17 cellular contexts compared by ENCODE assay signal in the genomic region with DNA sequence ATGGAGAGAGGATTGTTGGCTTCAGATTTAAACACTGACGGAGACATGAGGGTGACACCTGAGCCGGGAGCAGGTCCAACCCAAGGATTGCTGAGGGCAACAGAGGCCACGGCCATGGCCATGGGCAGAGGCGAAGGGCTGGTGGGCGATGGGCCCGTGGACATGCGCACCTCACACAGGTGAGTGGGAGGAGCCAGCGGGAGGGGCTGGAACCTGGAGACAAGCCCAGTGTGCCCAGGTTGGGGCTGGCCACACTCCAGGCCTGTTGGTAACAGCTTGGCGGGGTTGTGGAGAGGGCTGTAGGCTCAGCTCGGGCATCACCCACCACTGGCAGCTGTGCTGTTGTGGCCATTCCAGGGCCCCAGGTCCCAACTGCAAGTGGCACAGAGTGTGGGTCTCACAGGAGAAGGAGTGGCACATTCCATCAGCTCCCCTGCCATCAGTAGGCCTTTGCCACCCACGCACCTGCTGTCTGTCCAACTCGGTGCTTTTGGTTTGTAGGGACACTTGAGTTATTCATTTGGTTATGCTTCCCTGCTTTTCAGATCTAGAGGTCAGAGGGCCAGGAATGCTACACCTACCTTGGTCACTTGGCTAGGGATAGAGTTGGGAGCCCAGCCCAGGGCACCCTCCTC. TPM values are rescaled to one million over a fixed set of nuclear protein-coding genes. Genes with fewer than 3 reads are reported as not detected.
A peak's percentile ranks its signal among the peaks of the same experiment; 100 is the strongest.
DNase-seq lines count a peak whose midpoint lies in the region; ATAC-seq and TF ChIP-seq lines count a peak whose summit lies in the region.
"Had no signal": no experiment of that assay in that cellular context is flagged by ENCODE, and none has a peak within 500 bp of the region (broad histone marks: within the 10 kb centered on the region; RNA-seq: fewer than 3 reads in every experiment).

No MANE protein-coding gene starts in this region.

- H3K9me2 ChIP-seq in hepatocyte (replicated peaks; ENCODE audit: insufficient read depth) = no peaks in the 10 kb centered on the region

- peaks cover 45% of the 10 kb centered on the region for H3K4me1 ChIP-seq in CD4-positive, alpha-beta memory T cell (ENCODE audit: insufficient read depth, low read length)
- peaks cover 47% of the 10 kb centered on the region for H3K4me1 ChIP-seq in hepatocyte (ENCODE audit: insufficient read depth)

- no peaks in the 10 kb centered on the region for H3K27me3 ChIP-seq in CD4-positive, alpha-beta memory T cell (ENCODE audit: insufficient read depth, low read length)
- H3K27me3 ChIP-seq in hepatocyte = no peaks in the 10 kb centered on the region
- H3K27me3 ChIP-seq: suprapubic skin had no signal

- H3K27ac ChIP-seq in CD4-positive, alpha-beta memory T cell (ENCODE audit: low read depth, low read length) = no peak overlapping the region
- H3K27ac ChIP-seq in hepatocyte = peak overlapping the region; percentile 94

- peaks cover 32% of the 10 kb centered on the region for H3K36me3 ChIP-seq in CD4-positive, alpha-beta memory T cell (ENCODE audit: insufficient read depth, low read length)
- H3K36me3 ChIP-seq in hepatocyte (replicated peaks; ENCODE audit: insufficient read depth, low read depth) = peaks cover 8% of the 10 kb centered on the region

- peaks cover 37 to 48% of the 10 kb centered on the region in 2 donors for H3K36me3 Mint-ChIP-seq in CD4-positive, alpha-beta memory T cell
- peaks cover 62% of the 10 kb centered on the region for H3K36me3 Mint-ChIP-seq in activated CD8-positive, alpha-beta T cell treated with anti-CD3 and anti-CD28 coated beads for 36 hours (ENCODE audit: low read depth)
- peaks cover 41% of the 10 kb centered on the region for H3K36me3 Mint-ChIP-seq in osteocyte (ENCODE audit: unreplicated experiment)

- H3K4me3 Mint-ChIP-seq in CD4-positive, alpha-beta memory T cell = peak overlapping the region in 2 of 8 donors; percentile 25 to 39
- no peak overlapping the region for H3K4me3 Mint-ChIP-seq in activated CD8-positive, alpha-beta T cell treated with anti-CD3 and anti-CD28 coated beads for 36 hours
- no peak overlapping the region for H3K4me3 Mint-ChIP-seq in osteocyte (ENCODE audit: unreplicated experiment)
- H3K4me3 Mint-ChIP-seq: activated naive CD4-positive, alpha-beta T cell treated with anti-CD3 and anti-CD28 coated beads, Interleukin-2, amount 10 ng/mL, durations not matched to agents 7 days and 5 days had no signal

- 96% methylated on average over 12 of the region's 12 CpGs for WGBS in hepatocyte (ENCODE audit: low lambda C conversion rate, missing lambda C conversion rate)

- peaks cover 5 to 10% of the 10 kb centered on the region in 2 donors for H3K9me3 ChIP-seq in CD4-positive, alpha-beta memory T cell (ENCODE audit: control insufficient read depth in 1 of 2, low read length in 2 of 2)
- peaks cover 25% of the 10 kb centered on the region for H3K9me3 ChIP-seq in hepatocyte (ENCODE audit: low read depth)

- H2AFZ ChIP-seq in hepatocyte = no peak overlapping the region

- peaks cover 83% of the 10 kb centered on the region for H3K79me2 ChIP-seq in hepatocyte

- peaks cover 12% of the 10 kb centered on the region for H4K20me1 ChIP-seq in hepatocyte (ENCODE audit: insufficient read depth, poor library complexity, severe bottlenecking)

- DNase-seq in CD4-positive, alpha-beta memory T cell = no peak
- DNase-seq in activated CD8-positive, alpha-beta T cell treated with anti-CD3 and anti-CD28 coated beads for 36 hours = no peak
- DNase-seq in hepatocyte (ENCODE audit: low spot score) (no peak), osteocyte (ENCODE audit: extremely low spot score, unreplicated experiment) (no peak), SIG-M5 treated with dmso at 0.1 percent for 504 hours (lab: John Stamatoyannopoulos, UW; ENCODE audit: unreplicated experiment) (no peak), NCI-H1092 (lab: John Stamatoyannopoulos, UW) (no peak), NCI-H748 treated with DMSO at 0.1 percent for 48 hours (lab: John Stamatoyannopoulos, UW) (no peak)
- DNase-seq: activated CD4-positive, CD25-positive, alpha-beta regulatory T cell treated with anti-CD3 and anti-CD28 coated beads, Interleukin-2, amount 50 U/mL, for 72 hours; activated naive CD4-positive, alpha-beta T cell treated with anti-CD3 and anti-CD28 coated beads, Interleukin-2, amount 10 ng/mL, durations not matched to agents 7 days and 5 days; DMS153; effector memory CD4-positive, alpha-beta T cell; left colon; NCI-H1694 treated with DMSO at 0.1 percent for 48 hours; SIG-M5 had no signal

- no peak for ATAC-seq in activated CD8-positive, alpha-beta T cell treated with anti-CD3 and anti-CD28 coated beads for 36 hours
- no peak for ATAC-seq in HG03342 (IDR thresholded peaks at IDR 0.05; ENCODE audit: unreplicated experiment)
- ATAC-seq: left colon had no signal

- H3K4me1 Mint-ChIP-seq in CD4-positive, alpha-beta memory T cell = peaks cover 41 to 74% (median 57%) of the 10 kb centered on the region in 4 donors
- peaks cover 49% of the 10 kb centered on the region for H3K4me1 Mint-ChIP-seq in activated CD8-positive, alpha-beta T cell treated with anti-CD3 and anti-CD28 coated beads for 36 hours (ENCODE audit: low read depth)
- peaks cover 49% of the 10 kb centered on the region for H3K4me1 Mint-ChIP-seq in osteocyte (ENCODE audit: unreplicated experiment)

- H3K9me3 Mint-ChIP-seq in CD4-positive, alpha-beta memory T cell = peaks cover 0 to 18% (median 13%) of the 10 kb centered on the region in 8 donors
- H3K9me3 Mint-ChIP-seq in activated CD8-positive, alpha-beta T cell treated with anti-CD3 and anti-CD28 coated beads for 36 hours = peaks cover 16% of the 10 kb centered on the region
- peaks cover 11% of the 10 kb centered on the region for H3K9me3 Mint-ChIP-seq in osteocyte (ENCODE audit: unreplicated experiment)

- CTCF ChIA-PET in CD4-positive, alpha-beta memory T cell (lab: Charles Lee; ENCODE audit: partially characterized antibody) = interaction anchor here (1.5 kb wide), 1 partner anchor 15 kb away, joined by 3 read pairs; no protein-coding TSS in a partner anchor
- CTCF ChIA-PET in activated CD8-positive, alpha-beta T cell treated with anti-CD3 and anti-CD28 coated beads for 36 hours (lab: Charles Lee) = interaction anchor here (2.3 kb wide), 1 partner anchor 25 kb away, joined by 8 read pairs; no protein-coding TSS in a partner anchor

- TF ChIP-seq CTCF in activated CD8-positive, alpha-beta T cell treated with anti-CD3 and anti-CD28 coated beads for 36 hours (IDR thresholded peaks at IDR 0.05) = no peak
- TF ChIP-seq CTCF in hepatocyte (IDR thresholded peaks at IDR 0.05; ENCODE audit: poor library complexity) (no peak), osteocyte (IDR thresholded peaks at IDR 0.05) (no peak)

- no peaks in the 10 kb centered on the region for H3K27me3 Mint-ChIP-seq in CD4-positive, alpha-beta memory T cell
- no peaks in the 10 kb centered on the region for H3K27me3 Mint-ChIP-seq in activated CD8-positive, alpha-beta T cell treated with anti-CD3 and anti-CD28 coated beads for 36 hours
- no peaks in the 10 kb centered on the region for H3K27me3 Mint-ChIP-seq in osteocyte (ENCODE audit: unreplicated experiment)
- H3K27me3 Mint-ChIP-seq: activated naive CD4-positive, alpha-beta T cell treated with anti-CD3 and anti-CD28 coated beads, Interleukin-2, amount 10 ng/mL, durations not matched to agents 7 days and 5 days had no signal

- no peak overlapping the region for H3K4me2 ChIP-seq in hepatocyte

- H3K27ac Mint-ChIP-seq in CD4-positive, alpha-beta memory T cell = peak overlapping the region in 6 of 7 donors; percentile 4 to 78 (median 54)
- peak overlapping the region; percentile 4 for H3K27ac Mint-ChIP-seq in activated CD8-positive, alpha-beta T cell treated with anti-CD3 and anti-CD28 coated beads for 36 hours
- H3K27ac Mint-ChIP-seq in osteocyte (ENCODE audit: unreplicated experiment) = peak overlapping the region; percentile 91
- H3K27ac Mint-ChIP-seq: activated naive CD4-positive, alpha-beta T cell treated with anti-CD3 and anti-CD28 coated beads, Interleukin-2, amount 10 ng/mL, durations not matched to agents 7 days and 5 days had no signal

- H3K4me3 ChIP-seq in CD4-positive, alpha-beta memory T cell (ENCODE audit: low read length in 2 of 2) = no peak overlapping the region
- H3K4me3 ChIP-seq in hepatocyte = no peak overlapping the region
- H3K4me3 ChIP-seq: HAP-1, suprapubic skin had no signal

- intact Hi-C loops in CD4-positive, alpha-beta memory T cell (cut with micrococcal nuclease) = no loop called here
- intact Hi-C loops in activated CD8-positive, alpha-beta T cell treated with anti-CD3 and anti-CD28 coated beads for 36 hours (cut with micrococcal nuclease) = no loop called here

- POLR2A ChIA-PET in CD4-positive, alpha-beta memory T cell (lab: Charles Lee; ENCODE audit: partially characterized antibody) = interaction anchor here (0.9 kb wide), 1 partner anchor 23 kb away, joined by 3 read pairs; no protein-coding TSS in a partner anchor
- POLR2A ChIA-PET in activated CD8-positive, alpha-beta T cell treated with anti-CD3 and anti-CD28 coated beads for 36 hours (lab: Charles Lee) = interaction anchor here (0.9 kb wide), 1 partner anchor 18 kb away, joined by 3 read pairs; no protein-coding TSS in a partner anchor

RNA-seq across cellular contexts. Expression of a gene that starts 49.8 kb away (rescaled TPM):
- 10 to 100 TPM in 1 of 2 experiments, 1 to 10 TPM in 1; 9.7 to 10.4 TPM for total RNA-seq in CD4-positive, alpha-beta memory T cell
- polyA plus RNA-seq in CD4-positive, alpha-beta memory T cell = 1 to 10 TPM; 1.1 to 2.0 TPM
- total RNA-seq in activated CD8-positive, alpha-beta T cell treated with anti-CD3 and anti-CD28 coated beads for 36 hours = 1 to 10 TPM; 3.4 to 4.9 TPM
- total RNA-seq in hepatocyte (0.87 and 1.1 TPM in 2 replicates), osteocyte (1.7 and 2.0 TPM in 2 replicates)
- 1.3 TPM in 1 of 2 replicates, not detected in the other for polyA plus RNA-seq in hepatocyte

RNA-seq across cellular contexts. Expression of a gene that starts 50.5 kb away (rescaled TPM):
- total RNA-seq in CD4-positive, alpha-beta memory T cell = 100 to 1,000 TPM; 191 to 199 TPM
- polyA plus RNA-seq in CD4-positive, alpha-beta memory T cell = 100 to 1,000 TPM; 264 to 316 TPM
- 100 to 1,000 TPM; 298 to 310 TPM for total RNA-seq in activated CD8-positive, alpha-beta T cell treated with anti-CD3 and anti-CD28 coated beads for 36 hours
- total RNA-seq in hepatocyte (46.3 and 80.4 TPM in 2 replicates), osteocyte (372 and 376 TPM in 2 replicates)
- 598 and 615 TPM in 2 replicates for polyA plus RNA-seq in hepatocyte

Comparison
In these comparisons a context has a peak if more than half of its experiments do, and no peak if none do; other contexts are left out.
1. H3K27ac Mint-ChIP-seq: peak in every context shown above with its lines; median percentile 91 in osteocyte; 54 in CD4-positive, alpha-beta memory T cell; 4 in activated CD8-positive, alpha-beta T cell treated with anti-CD3 and anti-CD28 coated beads for 36 hours.